In genomic region chrX:66035667-66036066, GRCh38 we compare ENCODE assay signal across 19 cellular contexts. TPM values are rescaled to one million over a fixed set of nuclear protein-coding genes. Genes with fewer than 3 reads are reported as not detected.
DNase-seq lines count a peak whose midpoint lies in the region; ATAC-seq, FAIRE-seq and TF ChIP-seq lines count a peak whose summit lies in the region.
"Had no signal": no experiment of that assay in that cellular context is flagged by ENCODE, and none has a peak within 500 bp of the region (broad histone marks: within the 10 kb centered on the region; RNA-seq: fewer than 3 reads in every experiment).

No MANE protein-coding gene starts in this region.

- H3K4me1 ChIP-seq in GM23338 (ENCODE audit: insufficient read depth) (no peaks in the 10 kb centered on the region; the same call in none of the 2 replicates), K562 (replicated peaks in 1 of 2; ENCODE audit: control insufficient read depth in 2 of 2, insufficient read depth in 2 of 2, low read length in 2 of 2) (peaks cover 5 to 24% of the 10 kb centered on the region in 2 experiments), mesendoderm (ENCODE audit: control insufficient read depth, low read depth, low read length) (no peaks in the 10 kb centered on the region)
- H3K4me1 ChIP-seq: HAP-1 had no signal

- no peaks in the 10 kb centered on the region for H3K27me3 Mint-ChIP-seq in GM23338 (ENCODE audit: insufficient read depth, low read depth, poor library complexity)

- H3K79me2 ChIP-seq in GM23338 (replicated peaks; ENCODE audit: insufficient read depth) (no peaks in the 10 kb centered on the region), K562 (ENCODE audit: control insufficient read depth, insufficient read depth, low read length) (no peaks in the 10 kb centered on the region), mesendoderm (ENCODE audit: control insufficient read depth, insufficient read depth, low read length) (no peaks in the 10 kb centered on the region)

- no peak overlapping the region for H3K18ac ChIP-seq in mesendoderm (ENCODE audit: low read length)

- TF ChIP-seq POLR2A in K562 (conservative IDR thresholded peaks at IDR 0.05): no peak

- H3K4me1 Mint-ChIP-seq in GM23338: peaks cover 9% of the 10 kb centered on the region; the same call in 2 of the 3 replicates
- H3K4me1 Mint-ChIP-seq: CD4-positive, CD25-positive, alpha-beta regulatory T cell had no signal

- H3K27ac ChIP-seq in GM23338 (ENCODE audit: low read depth) (0 out of 2 replicates have a peak overlapping the region, but pooled peaks have one; percentile 39), K562 (ENCODE audit: extremely low read depth, low read depth, low read length) (no peak overlapping the region), mesendoderm (ENCODE audit: low read depth, low read length) (no peak overlapping the region), brain microvascular endothelial cell (no peak overlapping the region)
- H3K27ac ChIP-seq: BLaER1 treated with 17β-estradiol and CSF1 and Interleukin-3, amounts not matched to agents 10 nM and 100 nM; HL-60 had no signal

- no peak for TF ChIP-seq RAD21 in K562 (CRISPR knock-in tag; conservative IDR thresholded peaks at IDR 0.05 in 1 of 2, IDR thresholded peaks at IDR 0.05 in 1 of 2)

- H2BK120ac ChIP-seq in mesendoderm (ENCODE audit: low read depth, low read length): no peak overlapping the region

- no peak overlapping the region for H4K8ac ChIP-seq in mesendoderm (ENCODE audit: low read depth, low read length)

- no peaks in the 10 kb centered on the region; the same call in 2 of the 3 replicates for H3K9me3 Mint-ChIP-seq in GM23338
- H3K9me3 Mint-ChIP-seq: CD4-positive, CD25-positive, alpha-beta regulatory T cell had no signal

- H3K27me3 ChIP-seq in GM23338 (ENCODE audit: insufficient read depth): no peaks in the 10 kb centered on the region
- no peaks in the 10 kb centered on the region for H3K27me3 ChIP-seq in K562 (ENCODE audit: control insufficient read depth in 2 of 2, insufficient read depth in 2 of 2, low read length in 2 of 2)
- H3K27me3 ChIP-seq in mesendoderm (ENCODE audit: insufficient read depth, low read length, poor library complexity): no peaks in the 10 kb centered on the region
- H3K27me3 ChIP-seq in brain microvascular endothelial cell (replicated peaks): no peaks in the 10 kb centered on the region

- no peaks in the 10 kb centered on the region for H3K36me3 Mint-ChIP-seq in GM23338 (ENCODE audit: low read depth)
- H3K36me3 Mint-ChIP-seq: CD4-positive, CD25-positive, alpha-beta regulatory T cell had no signal

- peak; percentile 20 for DNase-seq in ELF-1 (ENCODE audit: low read depth, low spot score)
- peak; percentile 13 for DNase-seq in GM23338 (ENCODE audit: low spot score)
- no peak for DNase-seq in K562 (ENCODE audit: extremely low read depth in 1 of 4, low spot score in 3 of 4)
- DNase-seq in mesendoderm: peak; percentile 26
- no peak for DNase-seq in brain microvascular endothelial cell
- no peak for DNase-seq in stimulated activated CD4-positive, alpha-beta T cell treated with anti-CD3 and anti-CD28 coated beads, Interleukin-4, amount 100 ng/mL, for 24 hours
- DNase-seq in midbrain (lab: John Stamatoyannopoulos, UW): no peak
- DNase-seq: ACHN, DMS 273 treated with DMSO at 0.1 percent for 48 hours had no signal

- H3K9me1 ChIP-seq in K562 (ENCODE audit: control insufficient read depth, insufficient read depth, low read length): no peaks in the 10 kb centered on the region

- TF ChIP-seq EP300 in K562 (IDR thresholded peaks at IDR 0.05; ENCODE audit: low read length): no peak

- no peaks in the 10 kb centered on the region for H3F3A ChIP-seq in GM23338 (replicated peaks; ENCODE audit: low read depth)

- no TSS peak for BruUV-seq in K562 (replicated peaks; lab: Mats Ljungman, UMichigan)

- H2AFZ ChIP-seq in GM23338 (peak overlapping the region; percentile 80; the same call in 1 of the 2 replicates), K562 (ENCODE audit: low read depth, low read length) (peak overlapping the region; percentile 56)

- H4K20me1 ChIP-seq in GM23338 (replicated peaks; ENCODE audit: insufficient read depth) (no peaks in the 10 kb centered on the region), K562 (replicated peaks; ENCODE audit: control insufficient read depth, insufficient read depth, low read length) (no peaks in the 10 kb centered on the region)
- H4K20me1 ChIP-seq: BLaER1 treated with 17β-estradiol and CSF1 and Interleukin-3, amounts not matched to agents 10 nM and 100 nM had no signal

- no peaks in the 10 kb centered on the region for H3K9me3 ChIP-seq in K562 (replicated peaks; ENCODE audit: control insufficient read depth, insufficient read depth, low read depth, low read length)
- H3K9me3 ChIP-seq: HAP-1 had no signal

- no peak overlapping the region for H3K4me2 ChIP-seq in GM23338
- H3K4me2 ChIP-seq in K562 (ENCODE audit: insufficient read depth, low read length): no peak overlapping the region
- H3K4me2 ChIP-seq in mesendoderm (ENCODE audit: low read length): no peak overlapping the region

- POLR2A ChIA-PET in K562 (lab: Yijun Ruan, JAX): interaction anchor here (1.2 to 1.5 kb wide), 2 partner anchors 9 to 13 kb away, joined by 3 read pairs; no protein-coding TSS in a partner anchor

- intact Hi-C loops in K562 (cut with micrococcal nuclease): no loop called here

- CTCF ChIA-PET in K562 (lab: Yijun Ruan, JAX; ENCODE audit: low intra/inter-chr PET ratio): no interaction called here

- H3K79me1 ChIP-seq in mesendoderm (ENCODE audit: low read length): no peaks in the 10 kb centered on the region

- H3K23ac ChIP-seq in mesendoderm (ENCODE audit: low read length): no peak overlapping the region

- H3K56ac ChIP-seq in mesendoderm (ENCODE audit: low read length): no peak overlapping the region

- H2AK5ac ChIP-seq in mesendoderm (ENCODE audit: low read length): no peak overlapping the region

- H3K4me3 ChIP-seq in GM23338 (no peak overlapping the region), K562 (no peak overlapping the region), mesendoderm (ENCODE audit: low read length) (no peak overlapping the region), brain microvascular endothelial cell (ENCODE audit: low read depth, low read length) (no peak overlapping the region)
- H3K4me3 ChIP-seq: GM12878, HAP-1 had no signal

- H3K9me2 ChIP-seq in GM23338 (ENCODE audit: insufficient read depth): no peaks in the 10 kb centered on the region

- no peak overlapping the region for H4K5ac ChIP-seq in mesendoderm (ENCODE audit: low read length)

- TF ChIP-seq CTCF in GM23338 (conservative IDR thresholded peaks at IDR 0.05; ENCODE audit: low read depth in 2 of 2): no peak
- no peak for TF ChIP-seq CTCF in K562 (IDR thresholded peaks at IDR 0.05 in 2 of 3, conservative IDR thresholded peaks at IDR 0.05 in 1 of 3; ENCODE audit: insufficient read depth in 2 of 3, low read depth in 1 of 3, low read length in 3 of 3)
- no peak for TF ChIP-seq CTCF in brain microvascular endothelial cell (IDR thresholded peaks at IDR 0.05; ENCODE audit: low read depth, low read length, missing control alignments)

- H3K36me3 ChIP-seq in GM23338 (ENCODE audit: insufficient read depth): no peaks in the 10 kb centered on the region
- no peaks in the 10 kb centered on the region for H3K36me3 ChIP-seq in K562 (ENCODE audit: control insufficient read depth, insufficient read depth, low read length)
- no peaks in the 10 kb centered on the region for H3K36me3 ChIP-seq in mesendoderm (ENCODE audit: control insufficient read depth, insufficient read depth, low read length)
- H3K36me3 ChIP-seq in brain microvascular endothelial cell (replicated peaks): no peaks in the 10 kb centered on the region
- H3K36me3 ChIP-seq: HAP-1 had no signal

- H3K4ac ChIP-seq in mesendoderm (ENCODE audit: low read depth, low read length): no peak overlapping the region

- H3K9ac ChIP-seq in K562 (ENCODE audit: insufficient read depth in 1 of 2, low read depth in 2 of 2, low read length in 2 of 2) (no peak overlapping the region), mesendoderm (ENCODE audit: low read length) (no peak overlapping the region)
- H3K9ac ChIP-seq: BLaER1 treated with 17β-estradiol and CSF1 and Interleukin-3, amounts not matched to agents 10 nM and 100 nM had no signal

- peak; percentile 53 for ATAC-seq in GM23338
- no peak for ATAC-seq in K562
- no peak for ATAC-seq in HG02759 (IDR thresholded peaks at IDR 0.05; ENCODE audit: unreplicated experiment)
- ATAC-seq: GM12878 had no signal

- H2BK15ac ChIP-seq in mesendoderm (replicated peaks; ENCODE audit: low read depth): no peak overlapping the region

- H3K4me3 Mint-ChIP-seq in GM23338: no peak overlapping the region
- H3K4me3 Mint-ChIP-seq: CD4-positive, CD25-positive, alpha-beta regulatory T cell had no signal

- FAIRE-seq in K562 (lab: Jason Lieb, UNC): peak; percentile 70
- FAIRE-seq: GM12878, H1 had no signal

- in situ Hi-C loops in K562 (cut with MboI) (no loop called here), brain microvascular endothelial cell (cut with HindIII; ENCODE audit: low pct_ligation_motif_present, low sequenced_read_pairs) (no loop called here)

- H3K27ac Mint-ChIP-seq in GM23338: no peak overlapping the region
- H3K27ac Mint-ChIP-seq: CD4-positive, CD25-positive, alpha-beta regulatory T cell had no signal

- no peak overlapping the region for H2BK5ac ChIP-seq in mesendoderm (ENCODE audit: low read length)

RNA-seq across cellular contexts. Expression of gene VSIG4, which starts 4.2 kb away (rescaled TPM):
- not detected in 2 replicates for total RNA-seq in GM23338 (2014; rRNA removed; shearing (Covaris generic))
- polyA plus RNA-seq in GM23338 (2016; fragmentation: Nextera tagmentation; extraction: Ambion mirVana): not detected in 2 replicates
- total RNA-seq in K562 (2011; cell fraction: chromatin; rRNA removed; ENCODE audit: low replicate concordance): not detected in 2 replicates
- total RNA-seq in K562 (2011; cell fraction: nucleolus; rRNA removed): 0.17 TPM in 1 of 2 replicates, not detected in the other
- total RNA-seq in K562 (2011; cell fraction: nucleoplasm; rRNA removed): 0.37 TPM in 1 of 2 replicates, not detected in the other
- not detected in 2 replicates for total RNA-seq in K562 (2014; rRNA removed)
- 0.22 and 0.29 TPM in 2 replicates for total RNA-seq in K562 (2014; rRNA removed; fragmentation: Illumina TruSeq; extraction: Trizol)
- 0.23 and 0.33 TPM in 2 replicates for total RNA-seq in K562 (2015; rRNA removed; fragmentation: Illumina TruSeq; extraction: Trizol)
- 0.47 and 0.49 TPM in 2 replicates for total RNA-seq in K562 (2021)
- polyA plus RNA-seq in K562 (2011; rRNA removed): 0.22 and 0.58 TPM in 2 replicates
- 0.52 and 1.0 TPM in 2 replicates for polyA plus RNA-seq in K562 (2011; cell fraction: cytosol; rRNA removed)
- polyA plus RNA-seq in K562 (2011; cell fraction: nucleus; rRNA removed): 0.48 and 1.2 TPM in 2 replicates
- polyA plus RNA-seq in K562 (2012): 0.21 and 1.1 TPM in 2 replicates
- 0.43 and 0.46 TPM in 2 replicates for polyA plus RNA-seq in K562 (2014; fragmentation: Illumina TruSeq; extraction: Trizol)
- polyA plus RNA-seq in K562 (2014; fragmentation: Nextera tagmentation; extraction: Ambion mirVana): 1 to 10 TPM in 1 of 2 experiments, under 1 TPM in 1; 0.91 to 1.6 TPM
- polyA plus RNA-seq in K562 (2014; rRNA removed): 0.12 and 0.61 TPM in 2 replicates
- 0.35 and 0.42 TPM in 2 replicates for polyA minus RNA-seq in K562 (2011; rRNA and poly(A)+ RNA removed)
- not detected in 2 replicates for polyA minus RNA-seq in K562 (2011; cell fraction: cytosol; rRNA and poly(A)+ RNA removed)
- polyA minus RNA-seq in K562 (2011; cell fraction: nucleus; rRNA and poly(A)+ RNA removed): 0.22 TPM in 1 of 2 replicates, not detected in the other
- not detected for polyA plus RNA-seq in mesendoderm (2013, experiment 1 of 2)
- not detected for polyA plus RNA-seq in mesendoderm (2013, experiment 2 of 2)
- total RNA-seq: A172; CD4-positive, CD25-positive, alpha-beta regulatory T cell; Daoy; G401; H1 had no signal
- polyA plus RNA-seq: CD4-positive, CD25-positive, alpha-beta regulatory T cell; H1 had no signal

Comparison
In these comparisons a context has a peak if more than half of its experiments do, and no peak if none do; other contexts are left out.
1. DNase-seq: peak in ELF-1 (single experiment), GM23338 (single experiment) and mesendoderm (single experiment); none in K562 (0 of 4), brain microvascular endothelial cell (single experiment), stimulated activated CD4-positive, alpha-beta T cell treated with anti-CD3 and anti-CD28 coated beads, Interleukin-4, amount 100 ng/mL, for 24 hours (single experiment) and midbrain (single experiment).